8 cellular contexts compared by ENCODE assay signal in genomic region chr14:21023817-21024667, GRCh38. TPM values are rescaled to one million over a fixed set of nuclear protein-coding genes. Genes with fewer than 3 reads are reported as not detected.
DNase-seq lines count a peak whose midpoint lies in the region; ATAC-seq and TF ChIP-seq lines count a peak whose summit lies in the region.

No MANE protein-coding gene starts in this region.

- no peaks in the 10 kb centered on the region for H3K9me3 Mint-ChIP-seq in Caco-2 (ENCODE audit: unreplicated experiment)
- H3K9me3 Mint-ChIP-seq in activated B cell treated with CpG ODN at 0.5 μM for 24 hours, result no peaks in the 10 kb centered on the region

- TF ChIP-seq CTCF in Caco-2 (IDR thresholded peaks at IDR 0.05; ENCODE audit: insufficient read depth in 1 of 2, low read depth in 1 of 2, low read length in 1 of 2, severe bottlenecking in 1 of 2, unreplicated experiment in 1 of 2) (no peak), activated B cell treated with CpG ODN at 0.5 μM for 24 hours (IDR thresholded peaks at IDR 0.05) (no peak), fibroblast of villous mesenchyme (IDR thresholded peaks at IDR 0.05; ENCODE audit: insufficient read depth, low read depth, low read length) (no peak), ovary (IDR thresholded peaks at IDR 0.05) (no peak), RWPE1 (conservative IDR thresholded peaks at IDR 0.05; ENCODE audit: low read depth) (no peak)

- H3K27ac Mint-ChIP-seq in Caco-2 (ENCODE audit: unreplicated experiment) (peak overlapping the region; percentile 73), activated B cell treated with CpG ODN at 0.5 μM for 24 hours (peak overlapping the region; percentile 8)

- H3K4me3 ChIP-seq in Caco-2 (ENCODE audit: low read depth, low read length), result peak overlapping the region; percentile 73
- peak overlapping the region; percentile 58 for H3K4me3 ChIP-seq in fibroblast of villous mesenchyme (ENCODE audit: low read depth, low read length)
- peak overlapping the region; percentile 93 for H3K4me3 ChIP-seq in ovary

- TF ChIP-seq EP300 in ovary (IDR thresholded peaks at IDR 0.05), result no peak

- H3K4me1 ChIP-seq in Caco-2, result peaks cover 15% of the 10 kb centered on the region
- H3K4me1 ChIP-seq in ovary (ENCODE audit: insufficient read depth), result peaks cover 9% of the 10 kb centered on the region

- ATAC-seq in activated B cell treated with CpG ODN at 0.5 μM for 24 hours (ENCODE audit: low read depth), result no peak
- ATAC-seq in HG02798 (IDR thresholded peaks at IDR 0.05; ENCODE audit: poor library complexity, unreplicated experiment), result no peak
- no peak for ATAC-seq in GM19328 (IDR thresholded peaks at IDR 0.05; ENCODE audit: unreplicated experiment)

- 10 to 13% (median 10%) methylated on average over 21 of the region's 21 CpGs for WGBS in ovary, 3 donors

- CTCF ChIA-PET in Caco-2 (lab: Charles Lee) (interaction anchor here (0.8 to 2.0 kb wide), 2 partner anchors 9 to 53 kb away, joined by 5 to 13 read pairs; no protein-coding TSS in a partner anchor), activated B cell treated with CpG ODN at 0.5 μM for 24 hours (lab: Charles Lee) (interaction anchor here (0.8 to 2.6 kb wide), 4 partner anchors 9 to 69 kb away, joined by 3 to 12 read pairs (median 3); no protein-coding TSS in a partner anchor), RWPE1 (lab: Yijun Ruan, JAX) (interaction anchor here (0.6 to 1.0 kb wide), 4 partner anchors 9 to 76 kb away, joined by 3 to 5 read pairs (median 4); no protein-coding TSS in a partner anchor)

- H3K9me3 ChIP-seq in Caco-2, result no peaks in the 10 kb centered on the region
- no peaks in the 10 kb centered on the region for H3K9me3 ChIP-seq in ovary

- H3K36me3 Mint-ChIP-seq in Caco-2 (ENCODE audit: insufficient read depth, unreplicated experiment) (no peaks in the 10 kb centered on the region), activated B cell treated with CpG ODN at 0.5 μM for 24 hours (ENCODE audit: low read depth) (peaks cover 7% of the 10 kb centered on the region)

- no peaks in the 10 kb centered on the region for H3K36me3 ChIP-seq in Caco-2 (ENCODE audit: control insufficient read depth, insufficient read depth, low read length)
- H3K36me3 ChIP-seq in ovary, result no peaks in the 10 kb centered on the region

- peak overlapping the region; percentile 90 to 97 for H3K27ac ChIP-seq in ovary
- H3K27ac ChIP-seq in RWPE1, result no peak overlapping the region

- H3K4me3 Mint-ChIP-seq in Caco-2 (ENCODE audit: unreplicated experiment), result peak overlapping the region; percentile 72
- H3K4me3 Mint-ChIP-seq in activated B cell treated with CpG ODN at 0.5 μM for 24 hours, result peak overlapping the region; percentile 88

- DNase-seq in Caco-2 (peak in 1 of 2 experiments; percentile 10), activated B cell treated with CpG ODN at 0.5 μM for 24 hours (no peak), fibroblast of villous mesenchyme (ENCODE audit: low read depth) (no peak), ovary (peak in 1 of 5 donors; percentile 45), RWPE1 (ENCODE audit: low spot score) (no peak), NCI-H2196 treated with DMSO at 0.1 percent for 48 hours (lab: John Stamatoyannopoulos, UW; ENCODE audit: unreplicated experiment) (no peak)

- BruUV-seq in Caco-2 (replicated peaks; lab: Mats Ljungman, UMichigan), result TSS peak; percentile 64

- H3K27me3 Mint-ChIP-seq in Caco-2 (ENCODE audit: insufficient read depth, unreplicated experiment) (no peaks in the 10 kb centered on the region), activated B cell treated with CpG ODN at 0.5 μM for 24 hours (peaks cover 32% of the 10 kb centered on the region)

- POLR2A ChIA-PET in Caco-2 (lab: Charles Lee) (no interaction called here), activated B cell treated with CpG ODN at 0.5 μM for 24 hours (lab: Charles Lee) (interaction anchor here (0.7 kb wide), 1 partner anchor 80 kb away, joined by 3 read pairs; no protein-coding TSS in a partner anchor), RWPE1 (lab: Yijun Ruan, JAX; ENCODE audit: low non-redundant PET) (interaction anchor here (0.5 to 0.6 kb wide), 2 partner anchors 18 to 681 kb away, joined by 3 read pairs; no protein-coding TSS in a partner anchor)

- no peaks in the 10 kb centered on the region for H3K27me3 ChIP-seq in Caco-2 (replicated peaks; ENCODE audit: control insufficient read depth, insufficient read depth, low read length)
- no peaks in the 10 kb centered on the region for H3K27me3 ChIP-seq in ovary

- H3K4me1 Mint-ChIP-seq in Caco-2 (ENCODE audit: low read depth, unreplicated experiment) (peaks cover 18% of the 10 kb centered on the region), activated B cell treated with CpG ODN at 0.5 μM for 24 hours (peaks cover 18% of the 10 kb centered on the region)

- intact Hi-C loops in Caco-2 (cut with micrococcal nuclease; ENCODE audit: unreplicated experiment), result loop anchor here (1.0 kb wide), 1 partner anchor 14 kb away; no protein-coding TSS in a partner anchor
- intact Hi-C loops in activated B cell treated with CpG ODN at 0.5 μM for 24 hours (cut with micrococcal nuclease), result loop anchor here (1.0 to 2.0 kb wide), 2 partner anchors 10 to 47 kb away; partner anchors contain the start of gene ARHGEF40
- intact Hi-C loops in ovary (cut with DNase I), result loop anchor here in 3 of 4 donors (2.0 to 10.0 kb wide), 4 partner anchors 15 to 339 kb away; partner anchors contain the start of genes ANG (in 1 of the 3) and RNASE4 (in 1 of the 3)

- no peak for TF ChIP-seq POLR2A in ovary (IDR thresholded peaks at IDR 0.05)

RNA-seq across cellular contexts. Expression of gene NDRG2, which starts 0.8 kb away (rescaled TPM):
- 16.4 and 17.7 TPM in 2 replicates for total RNA-seq in Caco-2 (2022)
- 2.1 and 3.9 TPM in 2 replicates for total RNA-seq in activated B cell treated with CpG ODN at 0.5 μM for 24 hours
- total RNA-seq in fibroblast of villous mesenchyme, result 1.3 TPM in 1 of 2 replicates, not detected in the other
- total RNA-seq in ovary, result 100 to 1,000 TPM; 355 to 703 (median 417) TPM
- polyA plus RNA-seq in ovary, result 100 to 1,000 TPM; 579 to 585 TPM

RNA-seq across cellular contexts. Expression of gene TPPP2, which starts 6.0 kb away (rescaled TPM):
- total RNA-seq in Caco-2 (2022) (not detected in 2 replicates), activated B cell treated with CpG ODN at 0.5 μM for 24 hours (not detected in 2 replicates), fibroblast of villous mesenchyme (not detected in 2 replicates), ovary (1 to 10 TPM in 5 of 7 donors, under 1 TPM in 1, not detected in 1; 0.72 to 2.5 (median 1.4) TPM)
- 1 to 10 TPM in 1 of 2 donors, under 1 TPM in 1; 0.62 to 1.1 TPM for polyA plus RNA-seq in ovary

RNA-seq across cellular contexts. Expression of gene RNASE13, which starts 10.6 kb away (rescaled TPM):
- not detected in 2 replicates for total RNA-seq in Caco-2 (2022)
- not detected in 2 replicates for total RNA-seq in activated B cell treated with CpG ODN at 0.5 μM for 24 hours
- not detected in 2 replicates for total RNA-seq in fibroblast of villous mesenchyme
- not detected for total RNA-seq in ovary
- polyA plus RNA-seq in ovary, result not detected

RNA-seq across cellular contexts. Expression of gene RNASE7, which starts 18.1 kb away (rescaled TPM):
- total RNA-seq in Caco-2 (2022) (not detected in 2 replicates), activated B cell treated with CpG ODN at 0.5 μM for 24 hours (not detected in 2 replicates), fibroblast of villous mesenchyme (not detected in 2 replicates), ovary (not detected)
- not detected for polyA plus RNA-seq in ovary

RNA-seq across cellular contexts. Expression of gene SLC39A2, which starts 24.9 kb away (rescaled TPM):
- 0.81 and 0.88 TPM in 2 replicates for total RNA-seq in Caco-2 (2022)
- total RNA-seq in activated B cell treated with CpG ODN at 0.5 μM for 24 hours, result 0.38 TPM in 1 of 2 replicates, not detected in the other
- total RNA-seq in fibroblast of villous mesenchyme, result not detected in 2 replicates
- under 1 TPM in 1 of 7 donors, not detected in 6; 0.28 TPM for total RNA-seq in ovary
- polyA plus RNA-seq in ovary, result under 1 TPM in 1 of 2 donors, not detected in 1; 0.30 TPM

Comparison
In these comparisons a context has a peak if more than half of its experiments do, and no peak if none do; other contexts are left out.
1. RNA of gene NDRG2, which starts 0.8 kb away (total RNA-seq): 355 to 703 TPM in ovary; 16.4 to 17.7 TPM in Caco-2, 2.1 to 3.9 TPM in activated B cell treated with CpG ODN at 0.5 μM for 24 hours and 1.3 TPM in fibroblast of villous mesenchyme; every median in the first group is over 10 times any median in the second.
2. Peak in every context shown above with its lines, with median percentiles within 50 percentile points of each other: H3K4me3 ChIP-seq.